ENCODE assay signal across 1 cellular context in the genomic region with DNA sequence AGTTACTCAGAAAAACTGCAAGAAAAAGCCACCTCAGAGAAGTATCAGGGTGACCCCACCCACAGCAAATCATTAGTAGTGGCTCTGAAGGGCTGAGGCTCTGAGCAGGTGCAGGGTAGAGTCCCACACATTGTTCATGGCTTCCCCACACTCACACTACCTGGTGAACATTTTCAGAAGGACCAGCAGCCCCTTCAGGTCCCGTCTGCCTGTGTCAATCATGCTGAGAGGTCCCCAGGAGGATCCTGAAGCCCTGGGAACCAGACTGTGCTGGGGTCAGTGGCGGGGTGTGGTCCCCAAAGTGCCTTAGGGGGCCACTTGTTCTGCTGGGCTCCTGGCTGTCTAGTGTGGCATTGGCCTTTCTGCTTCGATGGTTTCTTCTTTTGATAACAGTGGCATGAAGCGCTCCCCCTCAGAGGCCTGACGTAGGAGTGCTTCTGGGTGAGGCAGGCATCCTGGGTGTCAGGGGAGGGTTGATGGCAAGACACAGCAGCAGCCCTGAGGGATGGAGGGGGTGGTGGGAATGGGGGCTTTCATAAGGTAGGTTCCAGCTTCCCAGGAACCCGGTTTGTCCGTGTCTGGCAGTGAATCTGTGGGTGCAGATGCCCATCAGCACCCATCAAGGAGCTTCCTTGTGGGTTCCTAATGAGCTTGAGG.
A peak's percentile ranks its signal among the peaks of the same experiment; 100 is the strongest.
TF ChIP-seq lines count a peak whose summit lies in the region.

No MANE protein-coding gene starts in this region.

TF ChIP-seq in HepG2, 621 proteins besides CTCF, POLR2A, EP300 and RAD21:
- TF ChIP-seq, protein P1, sequence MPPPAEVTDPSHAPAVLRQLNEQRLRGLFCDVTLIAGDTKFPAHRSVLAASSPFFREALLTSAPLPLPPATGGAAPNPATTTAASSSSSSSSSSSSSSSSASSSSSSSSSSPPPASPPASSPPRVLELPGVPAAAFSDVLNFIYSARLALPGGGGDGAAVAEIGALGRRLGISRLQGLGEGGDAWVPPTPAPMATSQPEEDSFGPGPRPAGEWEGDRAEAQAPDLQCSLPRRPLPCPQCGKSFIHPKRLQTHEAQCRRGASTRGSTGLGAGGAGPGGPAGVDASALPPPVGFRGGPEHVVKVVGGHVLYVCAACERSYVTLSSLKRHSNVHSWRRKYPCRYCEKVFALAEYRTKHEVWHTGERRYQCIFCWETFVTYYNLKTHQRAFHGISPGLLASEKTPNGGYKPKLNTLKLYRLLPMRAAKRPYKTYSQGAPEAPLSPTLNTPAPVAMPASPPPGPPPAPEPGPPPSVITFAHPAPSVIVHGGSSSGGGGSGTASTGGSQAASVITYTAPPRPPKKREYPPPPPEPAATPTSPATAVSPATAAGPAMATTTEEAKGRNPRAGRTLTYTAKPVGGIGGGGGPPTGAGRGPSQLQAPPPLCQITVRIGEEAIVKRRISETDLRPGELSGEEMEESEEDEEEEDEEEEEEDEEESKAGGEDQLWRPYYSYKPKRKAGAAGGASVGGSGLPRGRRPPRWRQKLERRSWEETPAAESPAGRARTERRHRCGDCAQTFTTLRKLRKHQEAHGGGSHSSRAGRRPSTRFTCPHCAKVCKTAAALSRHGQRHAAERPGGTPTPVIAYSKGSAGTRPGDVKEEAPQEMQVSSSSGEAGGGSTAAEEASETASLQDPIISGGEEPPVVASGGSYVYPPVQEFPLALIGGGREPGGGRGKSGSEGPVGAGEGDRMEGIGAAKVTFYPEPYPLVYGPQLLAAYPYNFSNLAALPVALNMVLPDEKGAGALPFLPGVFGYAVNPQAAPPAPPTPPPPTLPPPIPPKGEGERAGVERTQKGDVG (CRISPR knock-in tag; IDR thresholded peaks at IDR 0.05; ENCODE audit: borderline replicate concordance), result no peak
- TF ChIP-seq ZNF280D (CRISPR knock-in tag; IDR thresholded peaks at IDR 0.05) (no peak), ZNF570 (CRISPR knock-in tag; IDR thresholded peaks at IDR 0.05; ENCODE audit: borderline replicate concordance) (no peak), TAF1 (CRISPR knock-in tag; IDR thresholded peaks at IDR 0.05) (no peak), AGO2 (optimal IDR thresholded peaks at IDR 0.05; ENCODE audit: low read depth, low read length) (peak; percentile 28), ZNF572 (CRISPR knock-in tag; IDR thresholded peaks at IDR 0.05) (0 out of 2 replicates have a peak, but pooled peaks have one; percentile 25), ZBTB21 (CRISPR knock-in tag; IDR thresholded peaks at IDR 0.05) (no peak), ZNF124 (CRISPR knock-in tag; IDR thresholded peaks at IDR 0.05) (no peak), REPIN1 (CRISPR knock-in tag; IDR thresholded peaks at IDR 0.05; ENCODE audit: borderline replicate concordance, low read depth) (no peak), TFAP4 (IDR thresholded peaks at IDR 0.05; ENCODE audit: borderline replicate concordance, low read depth) (no peak)
- TF ChIP-seq, protein P2, sequence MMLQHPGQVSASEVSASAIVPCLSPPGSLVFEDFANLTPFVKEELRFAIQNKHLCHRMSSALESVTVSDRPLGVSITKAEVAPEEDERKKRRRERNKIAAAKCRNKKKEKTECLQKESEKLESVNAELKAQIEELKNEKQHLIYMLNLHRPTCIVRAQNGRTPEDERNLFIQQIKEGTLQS (CRISPR knock-in tag; IDR thresholded peaks at IDR 0.05), result no peak
